ENCODE assay signal across 2 cellular contexts in genomic region chr9:114057161-114057560, GRCh38.
TF ChIP-seq lines count a peak whose summit lies in the region.

No MANE protein-coding gene starts in this region.

TF ChIP-seq in WTC11, 78 proteins besides CTCF, POLR2A, EP300 and RAD21:
- TF ChIP-seq GABPB1 (CRISPR knock-in tag; IDR thresholded peaks at IDR 0.05), result no peak
TF ChIP-seq in WTC11: peak in this region for 0.

TF ChIP-seq in HepG2, 621 proteins besides CTCF, POLR2A, EP300 and RAD21:
- no peak for TF ChIP-seq ZNF543 (CRISPR knock-in tag; IDR thresholded peaks at IDR 0.05)
- TF ChIP-seq NCOR1 (IDR thresholded peaks at IDR 0.05; ENCODE audit: borderline replicate concordance, low read length), result no peak
- TF ChIP-seq TARDBP (CRISPR knock-in tag; IDR thresholded peaks at IDR 0.05), result no peak
TF ChIP-seq in HepG2: peak in this region for 0.
